Comparison of ENCODE assay signal across 13 cellular contexts in the genomic region with DNA sequence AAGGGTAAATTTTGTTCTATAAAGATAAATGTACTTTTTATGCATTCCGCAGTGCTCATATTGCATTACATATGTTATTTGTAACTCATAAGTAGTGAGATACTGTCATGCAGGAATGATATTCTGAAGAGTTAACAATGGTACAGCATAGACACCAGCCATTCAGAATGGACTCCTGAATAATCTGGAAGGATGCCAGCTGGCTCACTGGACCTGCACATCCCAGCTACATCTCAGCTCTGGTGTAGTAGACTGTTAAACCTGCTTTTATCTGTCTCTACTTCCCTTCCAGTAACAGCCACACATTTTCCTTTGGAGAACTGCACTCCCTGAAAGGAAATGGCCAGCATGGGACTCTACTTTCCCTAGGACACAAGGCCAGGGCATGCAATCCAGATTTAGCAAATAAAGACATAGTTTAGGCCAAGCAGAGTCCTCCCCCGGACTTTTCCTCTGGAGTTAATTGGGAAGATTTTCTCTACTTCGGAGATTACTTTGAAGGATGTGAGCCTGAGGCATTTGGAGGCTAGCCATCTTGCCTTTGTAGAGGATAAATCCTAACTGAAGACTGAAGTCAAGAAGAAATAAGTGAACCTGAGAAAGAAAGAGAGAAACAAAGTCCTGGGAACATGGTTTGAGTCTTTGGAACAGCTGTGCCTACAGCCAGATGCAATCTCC.
A peak's percentile ranks its signal among the peaks of the same experiment; 100 is the strongest.
DNase-seq lines count a peak whose midpoint lies in the region; ATAC-seq and TF ChIP-seq lines count a peak whose summit lies in the region.
"Had no signal": no experiment of that assay in that cellular context is flagged by ENCODE, and none has a peak within 500 bp of the region (broad histone marks: within the 10 kb centered on the region; RNA-seq: fewer than 3 reads in every experiment).

No MANE protein-coding gene starts in this region.

- DNase-seq in heart left ventricle (peak in 4 of 5 donors; percentile 32 to 60 (median 42)), left ventricle myocardium inferior (no peak), RPMI7951 (ENCODE audit: low read depth) (peak; percentile 69), fibroblast of villous mesenchyme (ENCODE audit: low read depth) (peak; percentile 49), thyroid gland (peak; percentile 15 to 20), immature natural killer cell (no peak)
- DNase-seq: activated CD4-positive, alpha-beta T cell treated with anti-CD3 and anti-CD28 coated beads for 48 hours; Kasumi-1; NCI-H526 treated with DMSO at 0.1 percent for 48 hours had no signal

- peaks cover 5 to 15% of the 10 kb centered on the region in 2 donors for H3K4me1 Mint-ChIP-seq in immature natural killer cell

- peaks cover 0 to 4% (median 2%) of the 10 kb centered on the region in 3 donors for H3K27me3 Mint-ChIP-seq in immature natural killer cell (ENCODE audit: low read depth in 3 of 3)

- H3K9me3 ChIP-seq in heart left ventricle (no peaks in the 10 kb centered on the region), left ventricle myocardium inferior (replicated peaks) (no peaks in the 10 kb centered on the region), thyroid gland (no peaks in the 10 kb centered on the region)

- no peak overlapping the region for H3K4me3 Mint-ChIP-seq in immature natural killer cell

- H3K27me3 ChIP-seq in heart left ventricle: no peaks in the 10 kb centered on the region
- no peaks in the 10 kb centered on the region for H3K27me3 ChIP-seq in left ventricle myocardium inferior (ENCODE audit: low read depth)
- H3K27me3 ChIP-seq in thyroid gland: no peaks in the 10 kb centered on the region

- H3K36me3 Mint-ChIP-seq in immature natural killer cell: no peaks in the 10 kb centered on the region

- H3K27ac ChIP-seq in heart left ventricle (peak overlapping the region in 1 of 12 donors; percentile 15), left ventricle myocardium inferior (replicated peaks) (no peak overlapping the region), thyroid gland (no peak overlapping the region)
- H3K27ac ChIP-seq: parathyroid adenoma had no signal

- H3K4me3 ChIP-seq in heart left ventricle (no peak overlapping the region), left ventricle myocardium inferior (no peak overlapping the region), fibroblast of villous mesenchyme (ENCODE audit: low read depth, low read length) (no peak overlapping the region), thyroid gland (replicated peaks in 1 of 3) (no peak overlapping the region)

- H3K27ac Mint-ChIP-seq in immature natural killer cell: no peak overlapping the region

- intact Hi-C loops in heart left ventricle (cut with DNase I) (loop anchor here in 1 of 10 donors (10.0 kb wide), 2 partner anchors 79 to 159 kb away; a partner anchor contains a TSS), left ventricle myocardium inferior (cut with micrococcal nuclease) (no loop called here), thyroid gland (cut with DNase I) (no loop called here)

- H3K36me3 ChIP-seq in heart left ventricle (no peaks in the 10 kb centered on the region), left ventricle myocardium inferior (no peaks in the 10 kb centered on the region), thyroid gland (no peaks in the 10 kb centered on the region)

- TF ChIP-seq POLR2A in heart left ventricle (IDR thresholded peaks at IDR 0.05) (no peak), thyroid gland (IDR thresholded peaks at IDR 0.05) (no peak)

- H3K9me3 Mint-ChIP-seq in immature natural killer cell: no peaks in the 10 kb centered on the region

- no peak for TF ChIP-seq CTCF in heart left ventricle (IDR thresholded peaks at IDR 0.05)
- TF ChIP-seq CTCF in left ventricle myocardium inferior (IDR thresholded peaks at IDR 0.05; ENCODE audit: borderline replicate concordance): no peak
- no peak for TF ChIP-seq CTCF in fibroblast of villous mesenchyme (IDR thresholded peaks at IDR 0.05; ENCODE audit: insufficient read depth, low read depth, low read length)
- TF ChIP-seq CTCF in thyroid gland (IDR thresholded peaks at IDR 0.05): no peak

- H3K4me1 ChIP-seq in heart left ventricle (peaks cover 0 to 24% (median 10%) of the 10 kb centered on the region in 12 donors), left ventricle myocardium inferior (peaks cover 16% of the 10 kb centered on the region), thyroid gland (peaks cover 11 to 14% of the 10 kb centered on the region in 2 donors)
- H3K4me1 ChIP-seq: parathyroid adenoma had no signal

- WGBS in heart left ventricle, 4 donors: 53 to 68% (median 59%) methylated on average over 3 of the region's 3 CpGs
- WGBS in thyroid gland, 2 donors: 71 to 85% methylated on average over 3 of the region's 3 CpGs

- ATAC-seq in heart left ventricle: peak; percentile 49 to 74 (median 60)
- no peak for ATAC-seq in HG02623 (IDR thresholded peaks at IDR 0.05; ENCODE audit: unreplicated experiment)
- no peak for ATAC-seq in GM19023 (IDR thresholded peaks at IDR 0.05; ENCODE audit: unreplicated experiment)
- ATAC-seq: HCT116 had no signal

Comparison
In these comparisons a context has a peak if more than half of its experiments do, and no peak if none do; other contexts are left out.
1. DNase-seq: peak in heart left ventricle (4 of 5), RPMI7951 (single experiment), fibroblast of villous mesenchyme (single experiment) and thyroid gland (2 of 2); none in left ventricle myocardium inferior (single experiment) and immature natural killer cell (0 of 3).
2. ATAC-seq: peak in heart left ventricle (4 of 4); none in HG02623 (single experiment) and GM19023 (single experiment).